Comparison of ENCODE assay signal across 21 cellular contexts in the genomic region with DNA sequence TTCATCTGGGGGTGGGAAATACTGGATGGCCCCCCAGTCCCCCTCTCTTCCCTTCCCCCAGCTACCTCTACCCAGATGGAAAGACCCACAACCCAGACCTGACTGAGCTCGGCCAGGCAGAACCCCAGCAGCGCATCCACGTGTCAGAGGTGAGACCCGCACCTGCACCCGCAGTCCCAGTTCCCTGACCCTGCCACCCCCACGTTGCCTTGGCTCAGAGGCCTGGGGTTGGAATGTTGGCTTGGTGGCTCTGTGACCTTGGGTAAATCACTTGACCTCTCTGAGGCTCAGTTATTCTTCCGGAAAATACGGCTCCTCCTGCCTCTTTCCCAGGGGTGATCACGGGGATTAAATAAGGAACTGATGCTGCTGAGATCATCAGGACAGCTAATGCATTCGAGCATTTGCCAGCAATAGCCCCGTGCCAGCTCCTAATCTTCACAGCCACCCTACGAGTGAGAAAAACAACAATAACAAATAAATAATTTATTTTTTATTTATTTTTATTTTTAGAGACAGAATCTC. TPM values are rescaled to one million over a fixed set of nuclear protein-coding genes. Genes with fewer than 3 reads are reported as not detected.
A peak's percentile ranks its signal among the peaks of the same experiment; 100 is the strongest.
DNase-seq lines count a peak whose midpoint lies in the region; TF ChIP-seq lines count a peak whose summit lies in the region.
"Had no signal": no experiment of that assay in that cellular context is flagged by ENCODE, and none has a peak within 500 bp of the region (broad histone marks: within the 10 kb centered on the region; RNA-seq: fewer than 3 reads in every experiment).

No MANE protein-coding gene starts in this region.

- H3K4me3 Mint-ChIP-seq in dendritic cell treated with granulocyte-macrophage colony-stimulating factor and Interleukin-4, amounts not matched to agents 40 ng/mL and 50 ng/mL, for 4 days: no peak overlapping the region
- H3K4me3 Mint-ChIP-seq in neural crest cell: no peak overlapping the region
- H3K4me3 Mint-ChIP-seq: CD4-positive, CD25-positive, alpha-beta regulatory T cell had no signal

- DNase-seq in SKM-1 treated with dmso at 0.1 percent for 144 hours (lab: John Stamatoyannopoulos, UW; ENCODE audit: unreplicated experiment) (peak; percentile 26), SKM-1 (lab: John Stamatoyannopoulos, UW; ENCODE audit: unreplicated experiment) (no peak), Kasumi-1 (lab: John Stamatoyannopoulos, UW) (peak; percentile 56 to 61), neural crest cell (ENCODE audit: low read depth, low spot score) (no peak), NCI-H146 treated with DMSO at 0.1 percent for 48 hours (lab: John Stamatoyannopoulos, UW; ENCODE audit: unreplicated experiment) (no peak), head of caudate nucleus (no peak), amniotic stem cell (lab: John Stamatoyannopoulos, UW) (no peak)
- DNase-seq: CD4-positive, CD25-positive, alpha-beta regulatory T cell; EL; GF-D8; MM.1S; NCI-H1105; NCI-H146; NCI-H2081; NCI-H2171; NCI-H345; NCI-H524; NCI-H82 had no signal

- H3K4me1 Mint-ChIP-seq in dendritic cell treated with granulocyte-macrophage colony-stimulating factor and Interleukin-4, amounts not matched to agents 40 ng/mL and 50 ng/mL, for 4 days (ENCODE audit: low read depth): peaks cover 12% of the 10 kb centered on the region
- H3K4me1 Mint-ChIP-seq in neural crest cell: no peaks in the 10 kb centered on the region
- H3K4me1 Mint-ChIP-seq: CD4-positive, CD25-positive, alpha-beta regulatory T cell had no signal

- peaks cover 8% of the 10 kb centered on the region for H3K27me3 Mint-ChIP-seq in dendritic cell treated with granulocyte-macrophage colony-stimulating factor and Interleukin-4, amounts not matched to agents 40 ng/mL and 50 ng/mL, for 4 days
- H3K27me3 Mint-ChIP-seq in neural crest cell (ENCODE audit: low read depth): no peaks in the 10 kb centered on the region

- intact Hi-C loops in dendritic cell treated with granulocyte-macrophage colony-stimulating factor and Interleukin-4, amounts not matched to agents 40 ng/mL and 50 ng/mL, for 4 days (cut with micrococcal nuclease): no loop called here
- intact Hi-C loops in head of caudate nucleus (cut with DNase I): no loop called here

- H3K36me3 Mint-ChIP-seq in dendritic cell treated with granulocyte-macrophage colony-stimulating factor and Interleukin-4, amounts not matched to agents 40 ng/mL and 50 ng/mL, for 4 days (ENCODE audit: low read depth): no peaks in the 10 kb centered on the region
- H3K36me3 Mint-ChIP-seq in neural crest cell (ENCODE audit: low read depth): no peaks in the 10 kb centered on the region
- H3K36me3 Mint-ChIP-seq: CD4-positive, CD25-positive, alpha-beta regulatory T cell had no signal

- peak overlapping the region; percentile 77 for H3K27ac Mint-ChIP-seq in dendritic cell treated with granulocyte-macrophage colony-stimulating factor and Interleukin-4, amounts not matched to agents 40 ng/mL and 50 ng/mL, for 4 days
- peak overlapping the region; percentile 19 for H3K27ac Mint-ChIP-seq in neural crest cell (ENCODE audit: unreplicated experiment)
- H3K27ac Mint-ChIP-seq: CD4-positive, CD25-positive, alpha-beta regulatory T cell had no signal

- no peaks in the 10 kb centered on the region for H3K9me3 Mint-ChIP-seq in dendritic cell treated with granulocyte-macrophage colony-stimulating factor and Interleukin-4, amounts not matched to agents 40 ng/mL and 50 ng/mL, for 4 days
- H3K9me3 Mint-ChIP-seq in neural crest cell: no peaks in the 10 kb centered on the region
- H3K9me3 Mint-ChIP-seq: CD4-positive, CD25-positive, alpha-beta regulatory T cell had no signal

- TF ChIP-seq CTCF in neural crest cell (conservative IDR thresholded peaks at IDR 0.05): no peak

RNA-seq across cellular contexts. Expression of a gene that starts 12.3 kb away (rescaled TPM):
- total RNA-seq in neural crest cell: not detected in 2 replicates
- total RNA-seq: CD4-positive, CD25-positive, alpha-beta regulatory T cell; LHCN-M2; Right ventricle myocardium inferior had no signal

RNA-seq across cellular contexts. Expression of a gene that starts 18.9 kb away (rescaled TPM):
- 5.3 and 5.5 TPM in 2 replicates for total RNA-seq in neural crest cell
- total RNA-seq: CD4-positive, CD25-positive, alpha-beta regulatory T cell had no signal

RNA-seq across cellular contexts. Expression of a gene that starts 41.5 kb away (rescaled TPM):
- total RNA-seq in neural crest cell: 2.2 TPM in 2 replicates

RNA-seq across cellular contexts. Expression of a gene that starts 56.1 kb away (rescaled TPM):
- 76.2 and 78.5 TPM in 2 replicates for total RNA-seq in neural crest cell

Comparison
In these comparisons a context has a peak if more than half of its experiments do, and no peak if none do; other contexts are left out.
1. DNase-seq: peak in SKM-1 treated with dmso at 0.1 percent for 144 hours (single experiment) and Kasumi-1 (2 of 2); none in SKM-1 (single experiment), neural crest cell (single experiment), NCI-H146 treated with DMSO at 0.1 percent for 48 hours (single experiment), head of caudate nucleus (0 of 42) and amniotic stem cell (single experiment).